Comparison of ENCODE assay signal across 13 cellular contexts in the genomic region with DNA sequence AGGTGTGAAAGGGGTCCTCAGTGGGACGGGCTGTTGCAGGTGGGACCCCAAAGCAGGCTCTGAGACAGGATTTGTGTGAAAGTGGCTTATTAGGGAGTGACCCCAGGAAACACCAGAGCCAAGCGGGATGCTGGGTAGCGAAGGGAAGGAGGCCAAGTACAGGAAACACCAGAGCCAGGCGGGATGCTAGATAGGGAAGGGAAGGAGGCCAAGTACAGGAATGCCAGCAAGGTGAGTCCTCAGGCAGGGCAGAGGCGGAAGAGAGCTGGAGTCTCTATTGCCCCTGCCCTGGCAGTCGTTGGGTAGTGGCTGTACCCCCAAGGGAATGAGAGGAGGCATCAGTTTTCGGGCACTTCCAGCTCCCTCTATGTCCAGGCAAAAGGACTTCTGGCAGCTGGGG. TPM values are rescaled to one million over a fixed set of nuclear protein-coding genes. Genes with fewer than 3 reads are reported as not detected.
"Had no signal": no experiment of that assay in that cellular context is flagged by ENCODE, and none has a peak within 500 bp of the region (broad histone marks: within the 10 kb centered on the region; RNA-seq: fewer than 3 reads in every experiment).

No MANE protein-coding gene starts in this region.

- H3K9me3 Mint-ChIP-seq: stimulated activated effector memory CD8-positive, alpha-beta T cell treated with anti-CD3 and anti-CD28 coated beads, Interleukin-12 subunit alpha, Interleukin-12 subunit beta, amount 100 ng/mL, for 72 hours had no signal

- H3K27ac Mint-ChIP-seq: activated CD4-positive, alpha-beta T cell treated with anti-CD3 and anti-CD28 coated beads for 36 hours; activated CD8-positive, alpha-beta T cell treated with anti-CD3 and anti-CD28 coated beads for 36 hours; activated T-cell treated with anti-CD3 and anti-CD28 coated beads, Interleukin-2, amount 50 U/mL, for 72 hours; effector memory CD8-positive, alpha-beta T cell; stimulated activated effector memory CD8-positive, alpha-beta T cell treated with anti-CD3 and anti-CD28 coated beads, Interleukin-12 subunit alpha, Interleukin-12 subunit beta, amount 100 ng/mL, for 72 hours had no signal

- H3K4me1 Mint-ChIP-seq: activated CD4-positive, alpha-beta T cell treated with anti-CD3 and anti-CD28 coated beads for 36 hours; stimulated activated effector memory CD8-positive, alpha-beta T cell treated with anti-CD3 and anti-CD28 coated beads, Interleukin-12 subunit alpha, Interleukin-12 subunit beta, amount 100 ng/mL, for 72 hours had no signal

- H3K36me3 Mint-ChIP-seq: stimulated activated effector memory CD8-positive, alpha-beta T cell treated with anti-CD3 and anti-CD28 coated beads, Interleukin-12 subunit alpha, Interleukin-12 subunit beta, amount 100 ng/mL, for 72 hours had no signal

- DNase-seq: activated CD4-positive, alpha-beta T cell treated with anti-CD3 and anti-CD28 coated beads for 36 hours; activated CD8-positive, alpha-beta memory T cell treated with anti-CD3 and anti-CD28 coated beads, Interleukin-2, amount 50 U/mL, for 4 hours; activated CD8-positive, alpha-beta T cell treated with anti-CD3 and anti-CD28 coated beads for 36 hours; activated naive CD4-positive, alpha-beta T cell treated with Interleukin-2 at 50 U/mL for 16 hours; activated T-cell treated with anti-CD3 and anti-CD28 coated beads, Interleukin-2, amount 50 U/mL, for 72 hours; central memory CD4-positive, alpha-beta T cell; cortex of kidney; effector memory CD8-positive, alpha-beta T cell; SK-N-SH; T-helper 1 cell; transverse colon had no signal

- H3K4me1 ChIP-seq: transverse colon had no signal

- H3K27me3 ChIP-seq: transverse colon had no signal

- H3K4me2 ChIP-seq: SK-N-SH had no signal

- H3K9me3 ChIP-seq: SK-N-SH, transverse colon had no signal

- H3K9ac ChIP-seq: SK-N-SH had no signal

- H3K36me3 ChIP-seq: transverse colon had no signal

- H3K27ac ChIP-seq: VCaP had no signal

- H3K4me3 Mint-ChIP-seq: activated CD4-positive, alpha-beta T cell treated with anti-CD3 and anti-CD28 coated beads for 36 hours; activated CD8-positive, alpha-beta T cell treated with anti-CD3 and anti-CD28 coated beads for 36 hours; activated T-cell treated with anti-CD3 and anti-CD28 coated beads, Interleukin-2, amount 50 U/mL, for 72 hours; effector memory CD8-positive, alpha-beta T cell; stimulated activated effector memory CD8-positive, alpha-beta T cell treated with anti-CD3 and anti-CD28 coated beads, Interleukin-12 subunit alpha, Interleukin-12 subunit beta, amount 100 ng/mL, for 72 hours had no signal

- H3K4me3 ChIP-seq: transverse colon had no signal

RNA-seq across cellular contexts. Expression of gene TGM2, which starts 30.5 kb away (rescaled TPM):
- total RNA-seq: activated CD8-positive, alpha-beta T cell treated with anti-CD3 and anti-CD28 coated beads for 36 hours had no signal
